20 cellular contexts compared by ENCODE assay signal in the genomic region with DNA sequence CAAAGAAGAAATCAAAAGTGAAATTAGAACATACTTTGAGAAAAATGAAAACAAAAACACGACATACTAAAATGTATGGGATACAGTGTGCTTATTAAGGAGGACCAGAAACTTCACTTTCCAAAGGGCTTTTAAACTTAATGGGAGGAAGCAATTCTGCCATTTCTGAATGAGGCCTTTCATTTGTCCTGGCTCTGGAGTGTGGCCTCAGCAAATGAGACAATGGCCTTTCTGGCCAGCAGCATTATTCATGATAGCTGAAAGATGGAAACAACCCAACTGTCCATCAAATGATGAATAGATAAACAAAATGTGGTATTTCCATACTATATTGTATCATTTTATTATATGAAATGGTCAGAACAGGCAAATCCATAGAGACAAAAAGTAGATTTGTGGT.
"Had no signal": no experiment of that assay in that cellular context is flagged by ENCODE, and none has a peak within 500 bp of the region (broad histone marks: within the 10 kb centered on the region; RNA-seq: fewer than 3 reads in every experiment).

No MANE protein-coding gene starts in this region.

- H3K27ac ChIP-seq: adrenal gland, colonic mucosa, gastrocnemius medialis, left lung, neutrophil, psoas muscle, right lobe of liver, upper lobe of left lung, WERI-Rb-1 had no signal

- ATAC-seq: activated CD4-positive, alpha-beta T cell treated with anti-CD3 and anti-CD28 coated beads for 36 hours; activated CD8-positive, alpha-beta memory T cell treated with anti-CD3 and anti-CD28 coated beads, Interleukin-2, amount 10 ng/mL, durations not matched to agents 7 days and 5 days; gastrocnemius medialis; left lung; naive thymus-derived CD8-positive, alpha-beta T cell; psoas muscle; right lobe of liver; stimulated activated naive CD8-positive, alpha-beta T cell treated with anti-CD3 and anti-CD28 coated beads, Interleukin-15, Interleukin-2, amounts not matched to agents 100 U/mL and 50 U/mL, for 24 hours; T-helper 17 cell had no signal

- H3K4me3 ChIP-seq: adrenal gland, colonic mucosa, gastrocnemius medialis, left lung, psoas muscle, right lobe of liver, smooth muscle cell, upper lobe of left lung had no signal

- H3K4me1 ChIP-seq: colonic mucosa, gastrocnemius medialis, left lung, psoas muscle, right lobe of liver, upper lobe of left lung had no signal

- H3K36me3 ChIP-seq: adrenal gland, colonic mucosa, gastrocnemius medialis, left lung, neutrophil, right lobe of liver, upper lobe of left lung, WERI-Rb-1 had no signal

- H3K27me3 ChIP-seq: adrenal gland, colonic mucosa, gastrocnemius medialis, left lung, neutrophil, right lobe of liver, upper lobe of left lung had no signal

- H3K9me3 ChIP-seq: adrenal gland, colonic mucosa, gastrocnemius medialis, left lung, neutrophil, psoas muscle, right lobe of liver, upper lobe of left lung had no signal

- DNase-seq: activated CD4-positive, alpha-beta memory T cell treated with anti-CD3 and anti-CD28 coated beads for 36 hours; activated CD4-positive, alpha-beta T cell treated with anti-CD3 and anti-CD28 coated beads for 36 hours; activated CD8-positive, alpha-beta memory T cell treated with anti-CD3 and anti-CD28 coated beads, Interleukin-2, amount 10 ng/mL, durations not matched to agents 7 days and 5 days; activated effector memory CD4-positive, alpha-beta T cell treated with Interleukin-2 at 50 U/mL for 16 hours; activated T-cell treated with anti-CD3 and anti-CD28 coated beads, Interleukin-2, amount 50 U/mL, for 24 hours; adrenal gland; colonic mucosa; effector CD8-positive, alpha-beta T cell; gastrocnemius medialis; left lung; mammary epithelial cell; naive thymus-derived CD8-positive, alpha-beta T cell; psoas muscle; right lobe of liver; stimulated activated naive CD8-positive, alpha-beta T cell treated with anti-CD3 and anti-CD28 coated beads, Interleukin-15, Interleukin-2, amounts not matched to agents 100 U/mL and 50 U/mL, for 24 hours; T-helper 17 cell; upper lobe of left lung; WERI-Rb-1 had no signal
